In the genomic region with DNA sequence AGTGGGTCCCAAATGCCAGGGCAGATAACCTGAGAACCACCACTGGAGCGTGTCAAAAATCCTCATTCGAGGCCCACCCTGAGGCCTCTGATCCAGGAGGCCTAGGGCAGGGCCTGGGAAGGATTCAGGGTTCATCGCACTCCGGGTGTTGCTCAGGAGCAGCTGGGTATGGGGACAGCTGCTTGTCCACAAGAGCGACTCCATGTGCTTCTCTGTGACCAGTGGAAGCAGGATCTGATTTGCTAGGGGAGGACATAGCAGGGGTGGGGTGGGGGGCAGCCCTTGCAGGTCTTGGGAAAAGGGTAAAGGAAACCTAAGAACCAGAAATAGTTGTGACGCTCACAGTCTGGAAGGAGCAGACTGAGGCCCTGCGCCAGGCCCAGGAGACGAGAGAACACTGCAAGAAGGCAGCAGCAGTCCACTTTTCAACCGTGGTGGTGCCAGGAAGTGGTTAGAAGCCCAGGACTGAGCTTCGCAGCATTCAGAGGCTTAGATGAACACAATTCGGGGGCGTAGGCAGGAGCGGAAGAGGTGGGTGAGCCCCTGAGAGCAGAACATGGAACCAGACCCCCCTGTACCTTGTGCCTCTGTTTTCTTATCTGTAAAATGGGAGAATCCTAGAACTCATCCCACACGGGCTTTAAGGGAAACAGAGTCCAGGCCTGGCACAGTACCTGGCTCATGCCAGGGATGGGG, we compare ENCODE assay signal across 9 cellular contexts. TPM values are rescaled to one million over a fixed set of nuclear protein-coding genes. Genes with fewer than 3 reads are reported as not detected.
DNase-seq lines count a peak whose midpoint lies in the region; ATAC-seq and TF ChIP-seq lines count a peak whose summit lies in the region.
"Had no signal": no experiment of that assay in that cellular context is flagged by ENCODE, and none has a peak within 500 bp of the region (broad histone marks: within the 10 kb centered on the region; RNA-seq: fewer than 3 reads in every experiment).

No MANE protein-coding gene starts in this region.

- peaks cover 7% of the 10 kb centered on the region for H3K36me3 Mint-ChIP-seq in T-cell

- peak overlapping the region; percentile 84 to 89 for H3K27ac Mint-ChIP-seq in T-cell

- POLR2A ChIA-PET in T-cell (lab: Charles Lee) = no interaction called here

- intact Hi-C loops in sigmoid colon (cut with DNase I) = no loop called here

- CTCF ChIA-PET in T-cell (lab: Charles Lee) = no interaction called here

- peak; percentile 62 to 83 (median 78) for ATAC-seq in T-cell (replicated peaks in 1 of 4)
- no peak for ATAC-seq in HG02623 (IDR thresholded peaks at IDR 0.05; ENCODE audit: unreplicated experiment)

- no peak for TF ChIP-seq POLR2A in sigmoid colon (IDR thresholded peaks at IDR 0.05)

- H3K9me3 ChIP-seq in adipocyte (ENCODE audit: control insufficient read depth, low read length) (no peaks in the 10 kb centered on the region), sigmoid colon (no peaks in the 10 kb centered on the region)

- H3K4me3 ChIP-seq in adipocyte (ENCODE audit: low read length) = no peak overlapping the region
- H3K4me3 ChIP-seq in sigmoid colon = no peak overlapping the region

- no peak for TF ChIP-seq CTCF in sigmoid colon (IDR thresholded peaks at IDR 0.05)

- in situ Hi-C loops in Caki2 (cut with HindIII; ENCODE audit: low pct_unique_long_range_greater_than_20kb, low sequenced_read_pairs) = no loop called here

- peaks cover 38% of the 10 kb centered on the region for H3K4me1 ChIP-seq in adipocyte (ENCODE audit: control insufficient read depth, insufficient read depth, low read length)
- peaks cover 0 to 66% (median 59%) of the 10 kb centered on the region in 4 donors for H3K4me1 ChIP-seq in sigmoid colon

- H3K9me3 Mint-ChIP-seq in T-cell = no peaks in the 10 kb centered on the region

- H3K4me1 Mint-ChIP-seq in T-cell = peaks cover 52 to 71% (median 56%) of the 10 kb centered on the region in 3 donors

- no peaks in the 10 kb centered on the region for H3K27me3 ChIP-seq in adipocyte (replicated peaks; ENCODE audit: control insufficient read depth, insufficient read depth, low read length)
- H3K27me3 ChIP-seq in sigmoid colon = no peaks in the 10 kb centered on the region

- no peak for TF ChIP-seq EP300 in sigmoid colon (IDR thresholded peaks at IDR 0.05)

- H3K27ac ChIP-seq in sigmoid colon = peak overlapping the region; percentile 22 to 56 (median 44)

- H3K9ac ChIP-seq in adipocyte (ENCODE audit: low read length) = peak overlapping the region; percentile 54

- H3K36me3 ChIP-seq in adipocyte (ENCODE audit: control insufficient read depth, insufficient read depth, low read length, severe bottlenecking) (no peaks in the 10 kb centered on the region), sigmoid colon (no peaks in the 10 kb centered on the region)

- peak overlapping the region in 1 of 3 donors; percentile 50 for H3K4me3 Mint-ChIP-seq in T-cell

- no peaks in the 10 kb centered on the region for H3K27me3 Mint-ChIP-seq in T-cell

- DNase-seq in Caki2 (ENCODE audit: low read depth) = peak; percentile 15
- DNase-seq in T-cell = peak in 31 of 34 experiments; percentile 3 to 65 (median 28)
- DNase-seq in adipocyte (ENCODE audit: low read depth) = no peak
- no peak for DNase-seq in sigmoid colon
- no peak for DNase-seq in DMS53 (lab: John Stamatoyannopoulos, UW)
- DNase-seq in kidney glomerular epithelial cell (lab: John Stamatoyannopoulos, UW) = no peak
- DNase-seq in NCI-H2171 treated with DMSO at 0.1 percent for 48 hours (lab: John Stamatoyannopoulos, UW) = no peak
- DNase-seq: NCI-H1417 treated with DMSO at 0.1 percent for 48 hours had no signal

- 77 to 87% methylated on average over 14 of the region's 14 CpGs for WGBS in sigmoid colon, 2 donors

RNA-seq across cellular contexts. Expression of a gene that starts 33.7 kb away (rescaled TPM):
- 14.0 and 53.2 TPM in 2 replicates for total RNA-seq in Caki2 (2014; rRNA removed; shearing (Covaris generic); ENCODE audit: low replicate concordance)
- total RNA-seq in T-cell = 10 to 100 TPM; 28.0 to 43.0 (median 39.5) TPM
- 10 to 100 TPM; 39.8 to 68.8 (median 54.3) TPM for total RNA-seq in sigmoid colon
- polyA plus RNA-seq in sigmoid colon = 10 to 100 TPM; 55.3 to 75.4 (median 71.2) TPM

Comparison
In these comparisons a context has a peak if more than half of its experiments do, and no peak if none do; other contexts are left out.
1. DNase-seq: peak in Caki2 (single experiment) and T-cell (31 of 34); none in adipocyte (single experiment), sigmoid colon (single experiment), DMS53 (single experiment), kidney glomerular epithelial cell (single experiment) and NCI-H2171 treated with DMSO at 0.1 percent for 48 hours (single experiment).